In genomic region chr1:184970691-184971161, GRCh38 we compare ENCODE assay signal across 12 cellular contexts. TPM values are rescaled to one million over a fixed set of nuclear protein-coding genes. Genes with fewer than 3 reads are reported as not detected.
DNase-seq lines count a peak whose midpoint lies in the region; TF ChIP-seq lines count a peak whose summit lies in the region.
"Had no signal": no experiment of that assay in that cellular context is flagged by ENCODE, and none has a peak within 500 bp of the region (broad histone marks: within the 10 kb centered on the region; RNA-seq: fewer than 3 reads in every experiment).

No MANE protein-coding gene starts in this region.

- H3K27ac Mint-ChIP-seq in CD8-positive, alpha-beta memory T cell = peak overlapping the region; percentile 47 to 92 (median 80)
- peak overlapping the region in 2 of 3 donors; percentile 2 to 80 for H3K27ac Mint-ChIP-seq in IgD-negative memory B cell

- TF ChIP-seq CTCF in astrocyte of the spinal cord (IDR thresholded peaks at IDR 0.05; ENCODE audit: low read depth, low read length) (no peak), osteoblast (IDR thresholded peaks at IDR 0.05; ENCODE audit: extremely low read depth, low read depth, low read length) (no peak)

- H3K27ac ChIP-seq in CD8-positive, alpha-beta memory T cell (ENCODE audit: low read depth, low read length) = no peak overlapping the region
- H3K27ac ChIP-seq in osteoblast (ENCODE audit: low read depth, low read length) = no peak overlapping the region

- H3K36me3 Mint-ChIP-seq in CD8-positive, alpha-beta memory T cell = peaks cover 0 to 24% (median 0%) of the 10 kb centered on the region in 3 donors
- H3K36me3 Mint-ChIP-seq in IgD-negative memory B cell = peaks cover 2% of the 10 kb centered on the region
- H3K36me3 Mint-ChIP-seq: brain had no signal

- no peaks in the 10 kb centered on the region for H3K79me2 ChIP-seq in osteoblast (ENCODE audit: insufficient read depth, low read length)

- H3K27me3 ChIP-seq in CD8-positive, alpha-beta memory T cell (ENCODE audit: insufficient read depth, low read length, poor library complexity, severe bottlenecking) = no peaks in the 10 kb centered on the region
- H3K27me3 ChIP-seq in osteoblast (ENCODE audit: insufficient read depth, low read length) = peaks cover 16% of the 10 kb centered on the region

- peak in 1 of 5 donors; percentile 5 for DNase-seq in CD8-positive, alpha-beta memory T cell
- DNase-seq in astrocyte of the spinal cord (ENCODE audit: low read depth, low spot score) = peak; percentile 51
- peak; percentile 23 for DNase-seq in osteoblast (ENCODE audit: insufficient read length, low spot score, missing footprints)
- DNase-seq in stimulated activated CD8-positive, alpha-beta memory T cell treated with anti-CD3 and anti-CD28 coated beads, Interleukin-4, amount 100 ng/mL, for 48 hours = no peak
- DNase-seq in KG1 (lab: John Stamatoyannopoulos, UW) = no peak
- no peak for DNase-seq in activated CD8-positive, alpha-beta memory T cell treated with anti-CD3 and anti-CD28 coated beads, Interleukin-2, amount 50 U/mL, for 48 hours
- no peak for DNase-seq in NCI-H526 treated with DMSO at 0.1 percent for 48 hours (lab: John Stamatoyannopoulos, UW)
- DNase-seq: DMS53, NCI-H1105 treated with DMSO at 0.1 percent for 48 hours, small intestine had no signal

- H3K9me3 ChIP-seq in CD8-positive, alpha-beta memory T cell (ENCODE audit: low read length) = no peaks in the 10 kb centered on the region
- H3K9me3 ChIP-seq in osteoblast (ENCODE audit: low read depth, low read length) = no peaks in the 10 kb centered on the region

- no peak overlapping the region for H3K4me3 ChIP-seq in CD8-positive, alpha-beta memory T cell (ENCODE audit: low read length)
- H3K4me3 ChIP-seq in astrocyte of the spinal cord (ENCODE audit: low read depth, low read length) = no peak overlapping the region
- H3K4me3 ChIP-seq in osteoblast (ENCODE audit: insufficient read depth, low read length) = no peak overlapping the region

- H3K27me3 Mint-ChIP-seq in CD8-positive, alpha-beta memory T cell = no peaks in the 10 kb centered on the region
- peaks cover 6% of the 10 kb centered on the region for H3K27me3 Mint-ChIP-seq in IgD-negative memory B cell

- H3K4me1 Mint-ChIP-seq in CD8-positive, alpha-beta memory T cell = peaks cover 67 to 86% (median 84%) of the 10 kb centered on the region in 3 donors
- peaks cover 30 to 36% (median 36%) of the 10 kb centered on the region in 3 donors for H3K4me1 Mint-ChIP-seq in IgD-negative memory B cell

- in situ Hi-C loops in astrocyte of the spinal cord (cut with HindIII; ENCODE audit: low sequenced_read_pairs) = no loop called here

- no peak overlapping the region for H2AFZ ChIP-seq in osteoblast (ENCODE audit: low read length)

- H3K4me3 Mint-ChIP-seq in CD8-positive, alpha-beta memory T cell = peak overlapping the region; percentile 42 to 97 (median 49)
- H3K4me3 Mint-ChIP-seq in IgD-negative memory B cell = peak overlapping the region in 2 of 4 donors; percentile 7 to 46

- H4K20me1 ChIP-seq in osteoblast (ENCODE audit: insufficient read depth, low read length) = no peaks in the 10 kb centered on the region

- H3K9me3 Mint-ChIP-seq in CD8-positive, alpha-beta memory T cell = no peaks in the 10 kb centered on the region
- H3K9me3 Mint-ChIP-seq in IgD-negative memory B cell = no peaks in the 10 kb centered on the region
- H3K9me3 Mint-ChIP-seq: brain had no signal

- H3K36me3 ChIP-seq in CD8-positive, alpha-beta memory T cell (ENCODE audit: insufficient read depth, low read length) = no peaks in the 10 kb centered on the region
- H3K36me3 ChIP-seq in osteoblast (ENCODE audit: insufficient read depth, low read length) = no peaks in the 10 kb centered on the region

- peak overlapping the region; percentile 34 for H3K4me2 ChIP-seq in osteoblast (ENCODE audit: insufficient read depth, low read length)

- peaks cover 36% of the 10 kb centered on the region for H3K4me1 ChIP-seq in CD8-positive, alpha-beta memory T cell (ENCODE audit: insufficient read depth, low read length)
- peaks cover 15% of the 10 kb centered on the region for H3K4me1 ChIP-seq in osteoblast (ENCODE audit: insufficient read depth, low read length)

- POLR2A ChIA-PET in CD8-positive, alpha-beta memory T cell (lab: Charles Lee) = interaction anchor here (1.2 kb wide), 1 partner anchor 215 kb away, joined by 3 read pairs; no protein-coding TSS in a partner anchor

- CTCF ChIA-PET in CD8-positive, alpha-beta memory T cell (lab: Charles Lee) = interaction anchor here (1.0 to 9.2 kb wide), 4 partner anchors 9 to 164 kb away, joined by 3 to 70 read pairs (median 12); no protein-coding TSS in a partner anchor

RNA-seq across cellular contexts. Expression of gene NIBAN1, which starts 3.6 kb away (rescaled TPM):
- total RNA-seq in CD8-positive, alpha-beta memory T cell = 10 to 100 TPM; 51.8 to 55.7 TPM
- 40.0 TPM for polyA plus RNA-seq in CD8-positive, alpha-beta memory T cell
- polyA plus RNA-seq in IgD-negative memory B cell = 8.7 TPM
- 53.6 and 66.2 TPM in 2 replicates for total RNA-seq in osteoblast

Comparison
In these comparisons a context has a peak if more than half of its experiments do, and no peak if none do; other contexts are left out.
1. DNase-seq: peak in astrocyte of the spinal cord (single experiment) and osteoblast (single experiment); none in stimulated activated CD8-positive, alpha-beta memory T cell treated with anti-CD3 and anti-CD28 coated beads, Interleukin-4, amount 100 ng/mL, for 48 hours (single experiment), KG1 (single experiment), activated CD8-positive, alpha-beta memory T cell treated with anti-CD3 and anti-CD28 coated beads, Interleukin-2, amount 50 U/mL, for 48 hours (single experiment) and NCI-H526 treated with DMSO at 0.1 percent for 48 hours (single experiment).